Comparison of ENCODE assay signal across 12 cellular contexts in the genomic region with DNA sequence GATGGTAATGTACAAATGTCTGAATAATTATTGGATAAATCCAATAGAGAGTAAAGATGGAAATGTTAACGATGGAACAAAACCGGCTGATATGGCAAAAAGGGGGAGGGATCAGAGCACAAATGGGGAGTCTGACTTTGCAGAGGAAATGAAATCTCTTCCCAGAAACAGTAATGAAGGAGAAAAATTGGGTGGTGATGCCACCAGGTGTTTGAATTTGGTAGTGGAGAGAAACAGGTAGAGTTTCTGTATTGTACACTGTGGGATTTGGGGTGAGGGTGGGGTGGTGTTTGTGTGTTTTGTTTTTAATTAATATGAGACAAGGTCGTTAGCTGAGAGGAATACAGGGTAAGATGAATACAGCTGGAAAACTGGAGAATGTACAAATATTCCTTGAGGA. TPM values are rescaled to one million over a fixed set of nuclear protein-coding genes. Genes with fewer than 3 reads are reported as not detected.
DNase-seq lines count a peak whose midpoint lies in the region; ATAC-seq, FAIRE-seq and TF ChIP-seq lines count a peak whose summit lies in the region.
"Had no signal": no experiment of that assay in that cellular context is flagged by ENCODE, and none has a peak within 500 bp of the region (broad histone marks: within the 10 kb centered on the region; RNA-seq: fewer than 3 reads in every experiment).

No MANE protein-coding gene starts in this region.

- no peaks in the 10 kb centered on the region for H3K4me1 Mint-ChIP-seq in WTC11

- H3K4me1 ChIP-seq in keratinocyte (ENCODE audit: control insufficient read depth, extremely low read depth, insufficient read depth, low read length) (peaks cover 11% of the 10 kb centered on the region), adrenal gland (replicated peaks in 1 of 2) (no peaks in the 10 kb centered on the region)
- H3K4me1 ChIP-seq: Caco-2 had no signal

- H3K79me2 ChIP-seq in keratinocyte (ENCODE audit: control insufficient read depth, insufficient read depth, low read length) = no peaks in the 10 kb centered on the region

- dilution Hi-C loops in keratinocyte (cut with MboI; ENCODE audit: extremely low pct_ligation_motif_present, low sequenced_read_pairs) = no loop called here

- ATAC-seq in WTC11 (peak; percentile 59; the same call in 1 of the 2 replicates), GM18858 (IDR thresholded peaks at IDR 0.05; ENCODE audit: unreplicated experiment) (no peak), HG03039 (IDR thresholded peaks at IDR 0.05; ENCODE audit: unreplicated experiment) (no peak)

- H3K36me3 Mint-ChIP-seq in WTC11 = peaks cover 2% of the 10 kb centered on the region
- H3K36me3 Mint-ChIP-seq: activated naive CD8-positive, alpha-beta T cell treated with anti-CD3 and anti-CD28 coated beads for 36 hours had no signal

- intact Hi-C loops in adrenal gland (cut with DNase I) = no loop called here

- 43 to 53% (median 51%) methylated on average over 3 of the region's 3 CpGs for WGBS in adrenal gland, 4 donors

- H3K9me1 ChIP-seq in keratinocyte (ENCODE audit: control insufficient read depth, extremely low read depth, insufficient read depth, low read length) = no peaks in the 10 kb centered on the region

- H3K27ac ChIP-seq in C4-2B (no peak overlapping the region), keratinocyte (ENCODE audit: control insufficient read depth, insufficient read depth, low read length) (no peak overlapping the region), adrenal gland (no peak overlapping the region)

- H3K9me3 Mint-ChIP-seq in WTC11 = no peaks in the 10 kb centered on the region
- H3K9me3 Mint-ChIP-seq: activated naive CD8-positive, alpha-beta T cell treated with anti-CD3 and anti-CD28 coated beads for 36 hours had no signal

- H4K20me1 ChIP-seq in keratinocyte (ENCODE audit: control insufficient read depth, extremely low read depth, insufficient read depth, low read length) = no peaks in the 10 kb centered on the region

- H2AFZ ChIP-seq in keratinocyte (ENCODE audit: control insufficient read depth, low read length) = no peak overlapping the region

- no peaks in the 10 kb centered on the region for H3K36me3 ChIP-seq in keratinocyte (ENCODE audit: control insufficient read depth in 2 of 2, extremely low read depth in 1 of 2, insufficient read depth in 2 of 2, low read length in 2 of 2)
- H3K36me3 ChIP-seq in adrenal gland (replicated peaks in 1 of 2) = no peaks in the 10 kb centered on the region

- FAIRE-seq in keratinocyte (lab: Jason Lieb, UNC) = peak; percentile 88
- FAIRE-seq: GM12892 had no signal

- no peak overlapping the region for H3K27ac Mint-ChIP-seq in WTC11
- H3K27ac Mint-ChIP-seq: activated naive CD8-positive, alpha-beta T cell treated with anti-CD3 and anti-CD28 coated beads for 36 hours had no signal

- TF ChIP-seq POLR2A in adrenal gland (IDR thresholded peaks at IDR 0.05) = no peak

- H3K27me3 Mint-ChIP-seq in WTC11 (ENCODE audit: low read depth) = no peaks in the 10 kb centered on the region

- H3K4me2 ChIP-seq in keratinocyte (ENCODE audit: control insufficient read depth, extremely low read depth, insufficient read depth, low read depth, low read length) = no peak overlapping the region

- POLR2A ChIA-PET in WTC11 (lab: Charles Lee) = no interaction called here

- H3K9me3 ChIP-seq in keratinocyte (ENCODE audit: control insufficient read depth, low read depth, low read length) (no peaks in the 10 kb centered on the region), adrenal gland (replicated peaks in 1 of 3) (no peaks in the 10 kb centered on the region)

- H3K4me3 ChIP-seq in keratinocyte (ENCODE audit: control insufficient read depth in 2 of 3, extremely low read depth in 1 of 3, insufficient read depth in 2 of 3, low read depth in 1 of 3, low read length in 3 of 3) = no peak overlapping the region
- H3K4me3 ChIP-seq in adrenal gland = no peak overlapping the region

- H3K27me3 ChIP-seq in keratinocyte (ENCODE audit: control insufficient read depth, extremely low read depth, insufficient read depth, low read length) = no peaks in the 10 kb centered on the region
- no peaks in the 10 kb centered on the region for H3K27me3 ChIP-seq in adrenal gland

- no peak overlapping the region for H3K4me3 Mint-ChIP-seq in WTC11
- H3K4me3 Mint-ChIP-seq: activated naive CD8-positive, alpha-beta T cell treated with anti-CD3 and anti-CD28 coated beads for 36 hours had no signal

- peak; percentile 41 for TF ChIP-seq CTCF in C4-2B (conservative IDR thresholded peaks at IDR 0.05)
- no peak for TF ChIP-seq CTCF in WTC11 (IDR thresholded peaks at IDR 0.05)
- TF ChIP-seq CTCF in keratinocyte (optimal IDR thresholded peaks at IDR 0.05 in 1 of 3, IDR thresholded peaks at IDR 0.05 in 1 of 3, conservative IDR thresholded peaks at IDR 0.05 in 1 of 3; ENCODE audit: extremely low read depth in 1 of 3, insufficient read depth in 2 of 3, low read length in 3 of 3) = peak; percentile 46 to 74 (median 48)
- TF ChIP-seq CTCF in adrenal gland (IDR thresholded peaks at IDR 0.05) = no peak

- no peak overlapping the region for H3K9ac ChIP-seq in keratinocyte (ENCODE audit: control insufficient read depth, extremely low read depth, insufficient read depth, low read length)

- CTCF ChIA-PET in WTC11 (lab: Charles Lee) = no interaction called here

- DNase-seq in HT1080 (ENCODE audit: low read depth) (peak; percentile 46), WTC11 (ENCODE audit: low spot score) (no peak), keratinocyte (ENCODE audit: low read depth, low spot score) (no peak), CD1c-positive myeloid dendritic cell (ENCODE audit: extremely low spot score) (no peak), adrenal gland (no peak)
- DNase-seq: activated naive CD8-positive, alpha-beta T cell treated with anti-CD3 and anti-CD28 coated beads for 36 hours; Caco-2 had no signal

TF ChIP-seq in WTC11, 78 proteins besides CTCF, POLR2A, EP300 and RAD21 (continues in another document):
- no peak for TF ChIP-seq ZNF416 (CRISPR knock-in tag; IDR thresholded peaks at IDR 0.05)
- TF ChIP-seq, protein P1, sequence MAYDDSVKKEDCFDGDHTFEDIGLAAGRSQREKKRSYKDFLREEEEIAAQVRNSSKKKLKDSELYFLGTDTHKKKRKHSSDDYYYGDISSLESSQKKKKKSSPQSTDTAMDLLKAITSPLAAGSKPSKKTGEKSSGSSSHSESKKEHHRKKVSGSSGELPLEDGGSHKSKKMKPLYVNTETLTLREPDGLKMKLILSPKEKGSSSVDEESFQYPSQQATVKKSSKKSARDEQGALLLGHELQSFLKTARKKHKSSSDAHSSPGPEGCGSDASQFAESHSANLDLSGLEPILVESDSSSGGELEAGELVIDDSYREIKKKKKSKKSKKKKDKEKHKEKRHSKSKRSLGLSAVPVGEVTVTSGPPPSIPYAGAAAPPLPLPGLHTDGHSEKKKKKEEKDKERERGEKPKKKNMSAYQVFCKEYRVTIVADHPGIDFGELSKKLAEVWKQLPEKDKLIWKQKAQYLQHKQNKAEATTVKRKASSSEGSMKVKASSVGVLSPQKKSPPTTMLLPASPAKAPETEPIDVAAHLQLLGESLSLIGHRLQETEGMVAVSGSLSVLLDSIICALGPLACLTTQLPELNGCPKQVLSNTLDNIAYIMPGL (CRISPR knock-in tag; IDR thresholded peaks at IDR 0.05) = no peak
- TF ChIP-seq ZNF232 (CRISPR knock-in tag; IDR thresholded peaks at IDR 0.05) = no peak
- no peak for TF ChIP-seq ATF1 (CRISPR knock-in tag; IDR thresholded peaks at IDR 0.05)
- TF ChIP-seq NR2C2 (CRISPR knock-in tag; IDR thresholded peaks at IDR 0.05) = no peak
- TF ChIP-seq, protein P2, sequence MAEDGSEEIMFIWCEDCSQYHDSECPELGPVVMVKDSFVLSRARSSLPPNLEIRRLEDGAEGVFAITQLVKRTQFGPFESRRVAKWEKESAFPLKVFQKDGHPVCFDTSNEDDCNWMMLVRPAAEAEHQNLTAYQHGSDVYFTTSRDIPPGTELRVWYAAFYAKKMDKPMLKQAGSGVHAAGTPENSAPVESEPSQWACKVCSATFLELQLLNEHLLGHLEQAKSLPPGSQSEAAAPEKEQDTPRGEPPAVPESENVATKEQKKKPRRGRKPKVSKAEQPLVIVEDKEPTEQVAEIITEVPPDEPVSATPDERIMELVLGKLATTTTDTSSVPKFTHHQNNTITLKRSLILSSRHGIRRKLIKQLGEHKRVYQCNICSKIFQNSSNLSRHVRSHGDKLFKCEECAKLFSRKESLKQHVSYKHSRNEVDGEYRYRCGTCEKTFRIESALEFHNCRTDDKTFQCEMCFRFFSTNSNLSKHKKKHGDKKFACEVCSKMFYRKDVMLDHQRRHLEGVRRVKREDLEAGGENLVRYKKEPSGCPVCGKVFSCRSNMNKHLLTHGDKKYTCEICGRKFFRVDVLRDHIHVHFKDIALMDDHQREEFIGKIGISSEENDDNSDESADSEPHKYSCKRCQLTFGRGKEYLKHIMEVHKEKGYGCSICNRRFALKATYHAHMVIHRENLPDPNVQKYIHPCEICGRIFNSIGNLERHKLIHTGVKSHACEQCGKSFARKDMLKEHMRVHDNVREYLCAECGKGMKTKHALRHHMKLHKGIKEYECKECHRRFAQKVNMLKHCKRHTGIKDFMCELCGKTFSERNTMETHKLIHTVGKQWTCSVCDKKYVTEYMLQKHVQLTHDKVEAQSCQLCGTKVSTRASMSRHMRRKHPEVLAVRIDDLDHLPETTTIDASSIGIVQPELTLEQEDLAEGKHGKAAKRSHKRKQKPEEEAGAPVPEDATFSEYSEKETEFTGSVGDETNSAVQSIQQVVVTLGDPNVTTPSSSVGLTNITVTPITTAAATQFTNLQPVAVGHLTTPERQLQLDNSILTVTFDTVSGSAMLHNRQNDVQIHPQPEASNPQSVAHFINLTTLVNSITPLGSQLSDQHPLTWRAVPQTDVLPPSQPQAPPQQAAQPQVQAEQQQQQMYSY (CRISPR knock-in tag; IDR thresholded peaks at IDR 0.05) = no peak
- TF ChIP-seq JUN (CRISPR knock-in tag; IDR thresholded peaks at IDR 0.05) = no peak

RNA-seq across cellular contexts. Expression of a gene that starts 20.4 kb away (rescaled TPM):
- 3.1 and 3.7 TPM in 2 replicates for total RNA-seq in HT1080 (2014; rRNA removed; shearing (Covaris generic))
- 1.2 and 1.6 TPM in 2 replicates for polyA plus RNA-seq in HT1080 (2015; cell fraction: cytosol; rRNA removed)
- 2.0 and 3.0 TPM in 2 replicates for polyA plus RNA-seq in HT1080 (2015; cell fraction: nucleus; rRNA removed)
- total RNA-seq in WTC11 (2021) = 3.0 to 3.7 TPM (median 3.7 TPM) in 3 replicates
- polyA plus RNA-seq in keratinocyte = 27.7 to 55.4 TPM (median 40.6 TPM) in 3 replicates
- 13.5 TPM for polyA plus RNA-seq in keratinocyte (2011; ENCODE audit: low read depth)
- polyA plus RNA-seq in keratinocyte (2011; cell fraction: cytosol; rRNA removed) = 29.3 TPM in 2 replicates
- polyA plus RNA-seq in keratinocyte (2011; cell fraction: nucleus; rRNA removed) = 66.9 and 71.0 TPM in 2 replicates
- polyA plus RNA-seq in keratinocyte (2012; ENCODE audit: low replicate concordance) = 22.6 and 51.8 TPM in 2 replicates
- polyA minus RNA-seq in keratinocyte = 68.0 to 96.2 TPM (median 90.4 TPM) in 3 replicates
- 34.3 TPM for polyA minus RNA-seq in keratinocyte (2011; cell fraction: cytosol; rRNA and poly(A)+ RNA removed)
- polyA minus RNA-seq in keratinocyte (2011; cell fraction: nucleus; rRNA and poly(A)+ RNA removed) = 42.8 and 74.8 TPM in 2 replicates
- total RNA-seq in adrenal gland = not detected
- under 1 TPM in 1 of 3 donors, not detected in 2; under 0.01 TPM for polyA plus RNA-seq in adrenal gland
- total RNA-seq: activated naive CD8-positive, alpha-beta T cell treated with anti-CD3 and anti-CD28 coated beads for 36 hours; subcutaneous adipose tissue had no signal

Comparison
In these comparisons a context has a peak if more than half of its experiments do, and no peak if none do; other contexts are left out.
1. CTCF ChIP-seq: peak in C4-2B (single experiment) and keratinocyte (3 of 3); none in WTC11 (single experiment) and adrenal gland (0 of 6).